Comparison of ENCODE assay signal across 16 cellular contexts in genomic region chr15:101535170-101535902, GRCh38.
"Had no signal": no experiment of that assay in that cellular context is flagged by ENCODE, and none has a peak within 500 bp of the region (broad histone marks: within the 10 kb centered on the region; RNA-seq: fewer than 3 reads in every experiment).

No MANE protein-coding gene starts in this region.

- H3K9me3 ChIP-seq: ascending aorta had no signal

- DNase-seq: activated CD4-positive, alpha-beta T cell treated with anti-CD3 and anti-CD28 coated beads, Interleukin-2, amount 50 U/mL, for 1 hour; activated naive CD4-positive, alpha-beta T cell treated with anti-CD3 and anti-CD28 coated beads, Interleukin-2, amount 10 ng/mL, durations not matched to agents 7 days and 5 days; activated T-cell treated with anti-CD3 and anti-CD28 coated beads, Interleukin-2, amount 50 U/mL, for 1 hour; left ventricle myocardium superior; mesendoderm; stimulated activated CD4-positive, alpha-beta T cell treated with anti-CD3 and anti-CD28 coated beads, Interleukin-15, amount 100 ng/mL, for 24 hours; stimulated activated CD4-positive, alpha-beta T cell treated with anti-CD3 and anti-CD28 coated beads, Interleukin-4, amount 100 ng/mL, for 1 hour; stimulated activated naive CD4-positive, alpha-beta T cell treated with Interleukin-2 at 50 U/mL for 16 hours; substantia nigra; T-cell; T-helper 9 cell had no signal

- H3K27me3 ChIP-seq: ascending aorta, hepatocyte, tibial nerve had no signal

- H3K4me3 ChIP-seq: ascending aorta, hepatocyte, tibial nerve had no signal

- ATAC-seq: activated CD4-positive, CD25-positive, alpha-beta regulatory T cell treated with anti-CD3 and anti-CD28 coated beads, Interleukin-2, amount 50 U/mL, for 24 hours; esophagus mucosa; left ventricle myocardium superior; T-cell had no signal

- H3K4me2 ChIP-seq: hepatocyte had no signal

- H3K4me1 ChIP-seq: ascending aorta, tibial nerve had no signal

- H3K27ac ChIP-seq: ascending aorta, hepatocyte, tibial nerve had no signal

- H3K79me2 ChIP-seq: hepatocyte had no signal

- H3K36me3 ChIP-seq: ascending aorta, tibial nerve had no signal

- H2AFZ ChIP-seq: hepatocyte had no signal
